Comparison of ENCODE assay signal across 8 cellular contexts in the genomic region with DNA sequence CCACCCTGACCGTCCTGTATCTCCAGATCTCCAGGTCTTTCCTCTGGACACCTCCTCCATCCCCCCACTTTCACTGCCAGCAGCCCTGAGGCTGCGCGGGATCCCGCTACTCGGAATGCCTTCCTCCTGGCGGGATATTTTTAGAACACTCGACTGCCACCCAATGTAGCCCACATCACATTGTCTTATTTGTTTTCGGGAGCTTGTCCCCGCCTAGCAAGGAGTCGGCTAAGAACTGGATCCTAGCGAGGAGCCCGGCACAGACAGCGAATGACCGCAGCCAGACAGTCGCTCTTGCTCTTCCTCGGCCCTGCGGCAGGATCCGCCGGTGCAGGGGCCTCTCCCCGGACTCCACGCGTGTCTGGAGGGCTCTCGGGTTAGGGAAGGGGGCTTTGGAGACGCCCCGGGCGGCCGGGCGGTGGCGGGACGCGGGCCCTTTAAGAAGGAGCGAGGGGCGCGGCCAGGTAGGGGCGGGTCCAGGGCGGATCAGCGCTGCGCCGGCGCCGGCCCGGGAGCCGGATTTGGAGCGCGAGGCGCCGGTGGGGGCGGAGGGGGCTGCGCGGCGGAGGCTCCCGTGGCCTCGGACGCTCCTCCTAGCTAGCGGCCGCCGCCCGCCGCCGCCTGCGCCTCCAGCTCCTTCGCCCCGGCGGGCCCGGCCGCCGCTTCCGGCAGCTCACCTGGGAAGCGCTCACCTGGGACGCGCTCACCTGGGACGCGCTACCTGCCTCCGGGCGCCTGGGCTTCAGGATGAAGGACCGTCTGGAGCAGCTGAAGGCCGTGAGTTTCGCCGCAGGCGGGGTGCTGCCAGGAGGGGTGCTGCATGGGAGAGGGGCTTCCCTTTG. TPM values are rescaled to one million over a fixed set of nuclear protein-coding genes. Genes with fewer than 3 reads are reported as not detected.
DNase-seq lines count a peak whose midpoint lies in the region; ATAC-seq, FAIRE-seq and TF ChIP-seq lines count a peak whose summit lies in the region.

Gene STX3 (plus strand): TSS at position 518 of the 842 bp plus-strand sequence. CDS start 230 bp downstream, at position 748.

- peaks cover 2% of the 10 kb centered on the region for H3K27me3 ChIP-seq in DND-41 (ENCODE audit: insufficient read depth, low read length, poor library complexity)
- no peaks in the 10 kb centered on the region for H3K27me3 ChIP-seq in adipocyte (replicated peaks; ENCODE audit: control insufficient read depth, insufficient read depth, low read length)
- H3K27me3 ChIP-seq in trophoblast cell (ENCODE audit: insufficient read depth, low read length) = no peaks in the 10 kb centered on the region
- no peaks in the 10 kb centered on the region for H3K27me3 ChIP-seq in thyroid gland

- peak within 1 kb of the TSS; percentile 14; the same call in 1 of the 2 replicates for H3K27ac ChIP-seq in DND-41 (ENCODE audit: low read length)
- peak within 1 kb of the TSS; percentile 96 for H3K27ac ChIP-seq in trophoblast cell (ENCODE audit: low read depth, low read length)
- peak within 1 kb of the TSS; percentile 66 to 96 (median 94) for H3K27ac ChIP-seq in thyroid gland

- H2AFZ ChIP-seq in DND-41 (ENCODE audit: low read depth, low read length) (peak within 1 kb of the TSS; percentile 76), trophoblast cell (ENCODE audit: insufficient read depth, low read length, poor library complexity) (peak within 1 kb of the TSS; percentile 98)

- H3K4me2 ChIP-seq in DND-41 (ENCODE audit: insufficient read depth, low read length) (peak within 1 kb of the TSS; percentile 91), trophoblast cell (ENCODE audit: low read length) (peak within 1 kb of the TSS; percentile 89)

- peak within 1 kb of the TSS; percentile 28 for H2AK5ac ChIP-seq in trophoblast cell (ENCODE audit: low read length)

- no peak within 1 kb of the TSS for H3K23ac ChIP-seq in trophoblast cell (ENCODE audit: low read length)

- no peaks in the 10 kb centered on the region; the same call in 1 of the 2 replicates for H4K20me1 ChIP-seq in DND-41 (ENCODE audit: insufficient read depth, low read length)

- H4K12ac ChIP-seq in trophoblast cell (ENCODE audit: low read depth, low read length) = peak within 1 kb of the TSS; percentile 85

- H3K79me1 ChIP-seq in trophoblast cell (ENCODE audit: low read length) = peaks cover 11% of the 10 kb centered on the region

- no peak for FAIRE-seq in H54 (lab: Jason Lieb, UNC)

- no peaks in the 10 kb centered on the region for H3K79me2 ChIP-seq in DND-41 (ENCODE audit: insufficient read depth, low read length)
- H3K79me2 ChIP-seq in trophoblast cell (ENCODE audit: control insufficient read depth, insufficient read depth, low read length, poor library complexity) = peaks cover 21% of the 10 kb centered on the region

- DNase-seq in DND-41 (peak; percentile 46), H54 (ENCODE audit: insufficient read length, low spot score) (peak; percentile 82), M059J (ENCODE audit: low read depth) (peak; percentile 89), SW 1271 (lab: John Stamatoyannopoulos, UW) (peak; percentile 27 to 69), adipocyte (ENCODE audit: low read depth) (peak; percentile 76), Right ventricle myocardium superior (peak; percentile 83), trophoblast cell (peak; percentile 55 to 71), thyroid gland (peak; percentile 78 to 84)

- H3K4me1 ChIP-seq in DND-41 (ENCODE audit: insufficient read depth, low read length) (peaks cover 23% of the 10 kb centered on the region), adipocyte (ENCODE audit: control insufficient read depth, insufficient read depth, low read length) (peaks cover 20% of the 10 kb centered on the region), trophoblast cell (ENCODE audit: control insufficient read depth in 1 of 2, insufficient read depth in 2 of 2, low read length in 2 of 2) (peaks cover 6 to 23% of the 10 kb centered on the region in 2 experiments), thyroid gland (peaks cover 14 to 15% of the 10 kb centered on the region in 2 donors)

- peak; percentile 61 for TF ChIP-seq POLR2A in H54 (IDR thresholded peaks at IDR 0.05; ENCODE audit: low read depth, low read length)
- peak; percentile 42 to 70 for TF ChIP-seq POLR2A in thyroid gland (IDR thresholded peaks at IDR 0.05)

- H4K8ac ChIP-seq in trophoblast cell (ENCODE audit: low read depth, low read length) = peak within 1 kb of the TSS; percentile 95

- H3K9ac ChIP-seq in DND-41 (ENCODE audit: low read depth, low read length) (peak within 1 kb of the TSS; percentile 36), adipocyte (ENCODE audit: low read length) (peak within 1 kb of the TSS; percentile 88), trophoblast cell (ENCODE audit: low read length) (peak within 1 kb of the TSS; percentile 73)

- H3K14ac ChIP-seq in trophoblast cell (ENCODE audit: low read length) = peak within 1 kb of the TSS; percentile 96

- peak within 1 kb of the TSS; percentile 98 for H4K91ac ChIP-seq in trophoblast cell (ENCODE audit: low read depth, low read length)

- WGBS in trophoblast cell (ENCODE audit: extremely low coverage, insufficient coverage, insufficient read length) = no CpG with 5 or more reads among the region's 80 CpGs
- 1 to 2% methylated on average over 14 to 42 of the region's 80 CpGs for WGBS in thyroid gland, 2 donors

- H3K4me3 ChIP-seq in DND-41 (ENCODE audit: low read depth in 1 of 2, low read length in 2 of 2) (peak within 1 kb of the TSS; percentile 26 to 77; a peak in 3 of 4 replicates), adipocyte (ENCODE audit: low read length) (peak within 1 kb of the TSS; percentile 85), trophoblast cell (ENCODE audit: low read depth, low read length) (peak within 1 kb of the TSS; percentile 84), thyroid gland (replicated peaks in 1 of 3) (peak within 1 kb of the TSS; percentile 72 to 86 (median 78))

- intact Hi-C loops in Right ventricle myocardium superior (cut with DNase I) = loop anchor here (1.0 kb wide), 1 partner anchor 47 kb away; no protein-coding TSS in a partner anchor
- intact Hi-C loops in thyroid gland (cut with DNase I) = loop anchor here (2.0 to 5.0 kb wide), 2 partner anchors 47 to 56 kb away; partner anchors contain the start of gene MRPL16

- H3K18ac ChIP-seq in trophoblast cell (ENCODE audit: low read length) = peak within 1 kb of the TSS; percentile 94

- peak within 1 kb of the TSS; percentile 95 for H2BK120ac ChIP-seq in trophoblast cell (ENCODE audit: insufficient read depth, low read length, poor library complexity)

- TF ChIP-seq CTCF in DND-41 (IDR thresholded peaks at IDR 0.05; ENCODE audit: borderline replicate concordance, extremely low read depth, low read length, poor library complexity, severe bottlenecking) (no peak), thyroid gland (IDR thresholded peaks at IDR 0.05) (no peak)

- ATAC-seq in DND-41 (ENCODE audit: insufficient read depth, low read depth) = peak; percentile 77
- peak; percentile 94 for ATAC-seq in Right ventricle myocardium superior (ENCODE audit: poor library complexity)

- no peaks in the 10 kb centered on the region for H3K9me3 ChIP-seq in DND-41 (ENCODE audit: insufficient read depth, low read length, severe bottlenecking)
- no peaks in the 10 kb centered on the region for H3K9me3 ChIP-seq in adipocyte (ENCODE audit: control insufficient read depth, low read length)
- H3K9me3 ChIP-seq in trophoblast cell (ENCODE audit: insufficient read depth, low read depth, low read length) = no peaks in the 10 kb centered on the region
- no peaks in the 10 kb centered on the region for H3K9me3 ChIP-seq in thyroid gland

- peak within 1 kb of the TSS; percentile 81 for H3K4ac ChIP-seq in trophoblast cell (ENCODE audit: low read depth, low read length)

- H2BK5ac ChIP-seq in trophoblast cell (ENCODE audit: low read depth, low read length, poor library complexity) = peak within 1 kb of the TSS; percentile 98

- peak within 1 kb of the TSS; percentile 78 for H2BK12ac ChIP-seq in trophoblast cell (ENCODE audit: low read length)

- H3K36me3 ChIP-seq in DND-41 (ENCODE audit: insufficient read depth, low read length) = no peaks in the 10 kb centered on the region
- H3K36me3 ChIP-seq in adipocyte (ENCODE audit: control insufficient read depth, insufficient read depth, low read length, severe bottlenecking) = no peaks in the 10 kb centered on the region
- H3K36me3 ChIP-seq in trophoblast cell (ENCODE audit: control insufficient read depth in 1 of 2, insufficient read depth in 2 of 2, low read length in 2 of 2) = peaks cover 2 to 3% of the 10 kb centered on the region in 2 experiments
- no peaks in the 10 kb centered on the region for H3K36me3 ChIP-seq in thyroid gland

RNA-seq across cellular contexts. Expression of gene STX3, which starts in this region (rescaled TPM):
- 35.1 and 52.7 TPM in 2 replicates for total RNA-seq in M059J (2014; rRNA removed; shearing (Covaris generic))
- total RNA-seq in Right ventricle myocardium superior = 9.2 TPM
- polyA plus RNA-seq in trophoblast cell (2013) = 90.1 and 92.6 TPM in 2 replicates
- total RNA-seq in thyroid gland = 10 to 100 TPM; 36.5 to 46.4 (median 41.6) TPM

Comparison
In these comparisons a context has a peak if more than half of its experiments do, and no peak if none do; other contexts are left out.
1. Peak in every context shown above with its lines: DNase-seq, ATAC-seq, H3K4me3 ChIP-seq and H3K27ac ChIP-seq.
2. H3K27ac ChIP-seq: peak in every context shown above with its lines; median percentile 96 in trophoblast cell; 94 in thyroid gland; 14 in DND-41.
3. H3K9ac ChIP-seq: peak in every context shown above with its lines; median percentile 88 in adipocyte; 73 in trophoblast cell; 36 in DND-41.